ENCODE assay signal across 18 cellular contexts in genomic region chr1:109924316-109924715, GRCh38. TPM values are rescaled to one million over a fixed set of nuclear protein-coding genes. Genes with fewer than 3 reads are reported as not detected.
DNase-seq lines count a peak whose midpoint lies in the region; ATAC-seq, FAIRE-seq and TF ChIP-seq lines count a peak whose summit lies in the region.
"Had no signal": no experiment of that assay in that cellular context is flagged by ENCODE, and none has a peak within 500 bp of the region (broad histone marks: within the 10 kb centered on the region; RNA-seq: fewer than 3 reads in every experiment).

No MANE protein-coding gene starts in this region.

- H3K36me3 ChIP-seq in SU-DHL-6 (ENCODE audit: low read length) (no peaks in the 10 kb centered on the region), esophagus squamous epithelium (peaks cover 24 to 93% (median 70%) of the 10 kb centered on the region in 3 donors), vagina (peaks cover 0 to 74% of the 10 kb centered on the region in 2 donors), kidney (ENCODE audit: control insufficient read depth in 1 of 2, insufficient read depth in 2 of 2, low read length in 2 of 2) (peaks cover 4 to 6% of the 10 kb centered on the region in 2 donors)

- peak overlapping the region; percentile 54 for H3K4me2 ChIP-seq in SU-DHL-6 (ENCODE audit: low read depth, low read length, poor library complexity, severe bottlenecking)

- intact Hi-C loops in cardiac septum (cut with DNase I) (no loop called here), Right ventricle myocardium inferior (cut with DNase I) (no loop called here), esophagus squamous epithelium (cut with DNase I) (no loop called here), vagina (cut with DNase I) (loop anchor here (5.0 kb wide), 1 partner anchor 377 kb away; the partner anchor contains the start of gene GNAI3), kidney (cut with DNase I) (no loop called here)

- peaks cover 35 to 80% (median 53%) of the 10 kb centered on the region in 3 donors for H3K4me1 ChIP-seq in esophagus squamous epithelium
- peaks cover 54% of the 10 kb centered on the region for H3K4me1 ChIP-seq in vagina
- H3K4me1 ChIP-seq in kidney (ENCODE audit: control insufficient read depth in 1 of 2, insufficient read depth in 1 of 2, low read depth in 1 of 2, low read length in 2 of 2): peaks cover 18 to 24% of the 10 kb centered on the region in 2 donors

- H3K27me3 ChIP-seq in SU-DHL-6 (ENCODE audit: low read length) (no peaks in the 10 kb centered on the region), esophagus squamous epithelium (no peaks in the 10 kb centered on the region), vagina (no peaks in the 10 kb centered on the region)
- H3K27me3 ChIP-seq: right lobe of liver, SJSA1, upper lobe of right lung had no signal

- DNase-seq in cardiac septum (ENCODE audit: low spot score) (peak; percentile 26), Right ventricle myocardium inferior (ENCODE audit: missing footprints) (no peak), esophagus squamous epithelium (lab: John Stamatoyannopoulos, UW) (no peak), vagina (ENCODE audit: extremely low spot score in 2 of 2) (no peak), kidney (no peak)
- no peak for DNase-seq in activated CD4-positive, CD25-positive, alpha-beta regulatory T cell (lab: John Stamatoyannopoulos, UW)
- DNase-seq: DMS153; GOT3; mesendoderm; NCI-H1048; NCI-H2227 treated with DMSO at 0.1 percent for 48 hours; right lobe of liver; stimulated activated CD4-positive, alpha-beta T cell treated with anti-CD3 and anti-CD28 coated beads, Interleukin-4, amount 100 ng/mL, for 1 hour; upper lobe of right lung had no signal

- no peaks in the 10 kb centered on the region for H3F3A ChIP-seq in SU-DHL-6 (ENCODE audit: insufficient read depth)

- H2AFZ ChIP-seq in SU-DHL-6 (ENCODE audit: low read depth, low read length, severe bottlenecking): no peak overlapping the region

- FAIRE-seq in kidney (lab: Jason Lieb, UNC): no peak
- FAIRE-seq: TTC549 had no signal

- TF ChIP-seq POLR2A in esophagus squamous epithelium (IDR thresholded peaks at IDR 0.05) (no peak), vagina (IDR thresholded peaks at IDR 0.05) (no peak)

- H3K9ac ChIP-seq in SU-DHL-6 (ENCODE audit: low read length) (peak overlapping the region; percentile 43), kidney (ENCODE audit: low read length in 2 of 2) (no peak overlapping the region)

- H4K20me1 ChIP-seq in SU-DHL-6 (ENCODE audit: low read depth, low read length): no peaks in the 10 kb centered on the region

- no peak for ATAC-seq in Right ventricle myocardium inferior
- ATAC-seq in GM18519 (IDR thresholded peaks at IDR 0.05; ENCODE audit: low FRiP score, unreplicated experiment): no peak
- ATAC-seq: right lobe of liver had no signal

- H3K27ac ChIP-seq in SU-DHL-6 (ENCODE audit: low read depth, low read length): no peak overlapping the region
- H3K27ac ChIP-seq in esophagus squamous epithelium: peak overlapping the region in 3 of 4 donors; percentile 87 to 89 (median 88)
- H3K27ac ChIP-seq in vagina: peak overlapping the region; percentile 82
- H3K27ac ChIP-seq in kidney (ENCODE audit: low read depth in 2 of 2, low read length in 2 of 2): no peak overlapping the region
- H3K27ac ChIP-seq: right lobe of liver, SJSA1, upper lobe of right lung had no signal

- H3K9me3 ChIP-seq in SU-DHL-6 (ENCODE audit: insufficient read depth, low read length) (no peaks in the 10 kb centered on the region), esophagus squamous epithelium (no peaks in the 10 kb centered on the region), vagina (no peaks in the 10 kb centered on the region), kidney (ENCODE audit: control insufficient read depth in 1 of 2, low read length in 2 of 2) (no peaks in the 10 kb centered on the region)
- H3K9me3 ChIP-seq: right lobe of liver, SJSA1, upper lobe of right lung had no signal

- H3K4me3 ChIP-seq in SU-DHL-6 (ENCODE audit: insufficient read depth, low read length, poor library complexity, severe bottlenecking) (peak overlapping the region; percentile 38), esophagus squamous epithelium (no peak overlapping the region), vagina (no peak overlapping the region), kidney (ENCODE audit: low read length in 2 of 2) (no peak overlapping the region)
- H3K4me3 ChIP-seq: right lobe of liver, SJSA1, upper lobe of right lung had no signal

- TF ChIP-seq CTCF in SU-DHL-6 (IDR thresholded peaks at IDR 0.05; ENCODE audit: insufficient read depth, low read length, poor library complexity, severe bottlenecking) (no peak), esophagus squamous epithelium (IDR thresholded peaks at IDR 0.05) (no peak), vagina (IDR thresholded peaks at IDR 0.05) (no peak), kidney (IDR thresholded peaks at IDR 0.05; ENCODE audit: borderline replicate concordance, extremely low read depth, insufficient read depth) (no peak)

- no peaks in the 10 kb centered on the region for H3K79me2 ChIP-seq in SU-DHL-6 (ENCODE audit: insufficient read depth, low read length)

- 29 to 45% methylated on average over 5 of the region's 5 CpGs for WGBS in esophagus squamous epithelium, 2 donors

- H3K9me2 ChIP-seq in SU-DHL-6 (replicated peaks; ENCODE audit: insufficient read depth, low read length): no peaks in the 10 kb centered on the region

RNA-seq across cellular contexts. Expression of gene CSF1, which starts 13.7 kb away (rescaled TPM):
- total RNA-seq in cardiac septum (16.7 TPM), Right ventricle myocardium inferior (19.0 TPM), esophagus squamous epithelium (10 to 100 TPM in 3 of 4 donors, 1 to 10 TPM in 1; 7.6 to 34.8 (median 15.9) TPM), vagina (159 TPM), kidney (33.8 TPM)
- 11.1 TPM for polyA plus RNA-seq in kidney (ENCODE audit: insufficient read depth, low read depth, low replicate concordance)

Comparison
In these comparisons a context has a peak if more than half of its experiments do, and no peak if none do; other contexts are left out.
1. H3K27ac ChIP-seq: peak in esophagus squamous epithelium (3 of 4) and vagina (single experiment); none in SU-DHL-6 (single experiment) and kidney (0 of 2).